ENCODE assay signal across 8 cellular contexts in genomic region chr4:39353478-39354177, GRCh38. TPM values are rescaled to one million over a fixed set of nuclear protein-coding genes. Genes with fewer than 3 reads are reported as not detected.
DNase-seq lines count a peak whose midpoint lies in the region; ATAC-seq, FAIRE-seq and TF ChIP-seq lines count a peak whose summit lies in the region.

No MANE protein-coding gene starts in this region.

- FAIRE-seq in A549 (lab: Jason Lieb, UNC), result no peak

- peak in 1 of 2 experiments; percentile 23 for DNase-seq in A549 (ENCODE audit: low read depth in 1 of 2, low spot score in 1 of 2)
- no peak for DNase-seq in PC-9
- no peak for DNase-seq in coronary artery (ENCODE audit: low spot score)
- no peak for DNase-seq in vagina (ENCODE audit: extremely low spot score in 2 of 2)
- no peak for DNase-seq in middle frontal gyrus (ENCODE audit: extremely low spot score, low spot score)

- H3K27ac ChIP-seq in A549, result peak overlapping the region; percentile 71 to 84
- peak overlapping the region; percentile 55 for H3K27ac ChIP-seq in PC-9
- peak overlapping the region; percentile 36 to 75 for H3K27ac ChIP-seq in coronary artery
- peak overlapping the region; percentile 51 for H3K27ac ChIP-seq in mesodermal cell (ENCODE audit: low read depth, low read length, severe bottlenecking)
- H3K27ac ChIP-seq in vagina, result peak overlapping the region; percentile 79

- BruUV-seq in PC-9 (replicated peaks; lab: Mats Ljungman, UMichigan), result no TSS peak

- no peaks in the 10 kb centered on the region for H3K27me3 ChIP-seq in PC-9 (ENCODE audit: insufficient read depth, low read depth)
- no peaks in the 10 kb centered on the region for H3K27me3 ChIP-seq in vagina

- no peak for TF ChIP-seq EP300 in A549 (IDR thresholded peaks at IDR 0.05)

- TF ChIP-seq POLR2A in A549 (IDR thresholded peaks at IDR 0.05; ENCODE audit: low read length) (no peak), vagina (IDR thresholded peaks at IDR 0.05) (no peak)

- H3K4me1 ChIP-seq in A549 (peaks cover 29% of the 10 kb centered on the region), PC-9 (replicated peaks; ENCODE audit: insufficient read depth) (peaks cover 19% of the 10 kb centered on the region), mesodermal cell (ENCODE audit: control insufficient read depth, insufficient read depth, low read length, poor library complexity, severe bottlenecking) (no peaks in the 10 kb centered on the region), vagina (peaks cover 34% of the 10 kb centered on the region)

- intact Hi-C loops in PC-9 (cut with micrococcal nuclease; ENCODE audit: unreplicated experiment) (no loop called here), vagina (cut with DNase I) (no loop called here)

- no peak for TF ChIP-seq RAD21 in A549 (conservative IDR thresholded peaks at IDR 0.05 in 1 of 2, IDR thresholded peaks at IDR 0.05 in 1 of 2)

- H3K9me3 ChIP-seq in A549 (no peaks in the 10 kb centered on the region), PC-9 (ENCODE audit: insufficient read depth, low read depth) (no peaks in the 10 kb centered on the region), mesodermal cell (ENCODE audit: control insufficient read depth, low read length) (no peaks in the 10 kb centered on the region), vagina (no peaks in the 10 kb centered on the region)

- peak overlapping the region; percentile 38 for H3K4me3 ChIP-seq in A549
- no peak overlapping the region for H3K4me3 ChIP-seq in PC-9
- peak overlapping the region; percentile 55 for H3K4me3 ChIP-seq in coronary artery
- H3K4me3 ChIP-seq in mesodermal cell (ENCODE audit: extremely low read depth, insufficient read depth, low read length, poor library complexity, severe bottlenecking), result no peak overlapping the region
- H3K4me3 ChIP-seq in vagina, result peak overlapping the region; percentile 36 to 38

- peaks cover 84% of the 10 kb centered on the region for H3K79me2 ChIP-seq in PC-9 (ENCODE audit: low read depth)

- 21% methylated on average over 5 of the region's 5 CpGs for WGBS in A549 (ENCODE audit: missing lambda C conversion rate)
- WGBS in mesodermal cell (ENCODE audit: insufficient coverage in 2 of 2), 2 experiments, result 85% methylated on average over 3 to 4 of the region's 5 CpGs

- POLR2A ChIA-PET in A549 (lab: Yijun Ruan, JAX), result no interaction called here
- POLR2A ChIA-PET in PC-9 (lab: Charles Lee; ENCODE audit: unreplicated experiment), result interaction anchor here (0.7 kb wide), 1 partner anchor 173 kb away, joined by 4 read pairs; no protein-coding TSS in a partner anchor

- no peak for TF ChIP-seq CTCF in A549 (IDR thresholded peaks at IDR 0.05)
- TF ChIP-seq CTCF in PC-9 (conservative IDR thresholded peaks at IDR 0.05), result no peak
- TF ChIP-seq CTCF in coronary artery (IDR thresholded peaks at IDR 0.05), result no peak
- TF ChIP-seq CTCF in vagina (IDR thresholded peaks at IDR 0.05), result no peak

- ATAC-seq in A549 (peak; percentile 54 to 70; a peak in 3 of 6 replicates), GM18858 (IDR thresholded peaks at IDR 0.05; ENCODE audit: unreplicated experiment) (peak; percentile 70), HG03025 (IDR thresholded peaks at IDR 0.05; ENCODE audit: low FRiP score, unreplicated experiment) (peak; percentile 72)

- H3K36me3 ChIP-seq in PC-9 (ENCODE audit: low read depth) (peaks cover 20% of the 10 kb centered on the region), mesodermal cell (ENCODE audit: control insufficient read depth, insufficient read depth, low read length) (peaks cover 26% of the 10 kb centered on the region), vagina (peaks cover 0 to 16% of the 10 kb centered on the region in 2 donors)

- H3K9me2 ChIP-seq in PC-9 (ENCODE audit: insufficient read depth), result no peaks in the 10 kb centered on the region

- peaks cover 20% of the 10 kb centered on the region for H4K20me1 ChIP-seq in PC-9 (ENCODE audit: insufficient read depth)

- CTCF ChIA-PET in A549 (lab: Yijun Ruan, JAX), result interaction anchor here (1.0 kb wide), 1 partner anchor 29 kb away, joined by 3 read pairs; no protein-coding TSS in a partner anchor
- CTCF ChIA-PET in PC-9 (lab: Charles Lee), result interaction anchor here (0.6 kb wide), 1 partner anchor 8 kb away, joined by 3 read pairs; no protein-coding TSS in a partner anchor

- H3F3A ChIP-seq in PC-9 (ENCODE audit: insufficient read depth, low read depth), result peaks cover 15% of the 10 kb centered on the region

- peak overlapping the region; percentile 93 for H3K4me2 ChIP-seq in A549
- peak overlapping the region; percentile 33; the same call in 1 of the 2 replicates for H3K4me2 ChIP-seq in PC-9

- H2AFZ ChIP-seq in PC-9, result no peak overlapping the region

TF ChIP-seq in A549, 52 proteins besides CTCF, POLR2A, EP300 and RAD21:
- TF ChIP-seq RNF2 (IDR thresholded peaks at IDR 0.05; ENCODE audit: borderline replicate concordance, low read depth), result no peak
- 0 out of 4 replicates have a peak, but pooled peaks of 1 of the 2 experiments have one; percentile 15 for TF ChIP-seq CEBPB (IDR thresholded peaks at IDR 0.05)
- no peak for TF ChIP-seq HMGXB4 (CRISPR knock-in tag; IDR thresholded peaks at IDR 0.05; ENCODE audit: borderline replicate concordance)
- TF ChIP-seq FOSB (CRISPR knock-in tag; IDR thresholded peaks at IDR 0.05), result no peak
- TF ChIP-seq PHF8 (IDR thresholded peaks at IDR 0.05; ENCODE audit: borderline replicate concordance, low read depth), result no peak

RNA-seq across cellular contexts. Expression of gene RFC1, which starts 12.5 kb away (rescaled TPM):
- polyA plus RNA-seq in A549 (2011; rRNA removed) (33.2 and 46.5 TPM in 2 replicates), A549 (2017; fragmentation: RNase III; extraction: RNeasy Plus Mini Kit Qiagen cat#74134 plus additional on column Dnase treatment) (24.5 to 28.1 TPM (median 25.5 TPM) in 3 replicates)
- 9.8 and 10.0 TPM in 2 replicates for polyA plus RNA-seq in A549 (2012; cell fraction: cytosol; rRNA removed)
- polyA plus RNA-seq in A549 (2012; cell fraction: nucleus; rRNA removed), result 6.6 and 9.0 TPM in 2 replicates
- 25.5 and 27.7 TPM in 2 replicates for polyA minus RNA-seq in A549 (2011; rRNA and poly(A)+ RNA removed)
- total RNA-seq in PC-9 (2021) (52.3 and 65.7 TPM in 2 replicates), vagina (33.9 TPM)
- polyA plus RNA-seq in mesodermal cell (2013, experiment 1 of 2), result 42.2 TPM
- polyA plus RNA-seq in mesodermal cell (2013, experiment 2 of 2), result 48.4 TPM

RNA-seq across cellular contexts. Expression of gene KLB, which starts 53.1 kb away (rescaled TPM):
- polyA plus RNA-seq in A549 (2011; rRNA removed) (0.87 and 0.97 TPM in 2 replicates), A549 (2017; fragmentation: RNase III; extraction: RNeasy Plus Mini Kit Qiagen cat#74134 plus additional on column Dnase treatment) (0.49 to 0.57 TPM (median 0.51 TPM) in 3 replicates)
- polyA plus RNA-seq in A549 (2012; cell fraction: cytosol; rRNA removed), result 0.17 and 0.26 TPM in 2 replicates
- polyA plus RNA-seq in A549 (2012; cell fraction: nucleus; rRNA removed), result 0.51 and 0.62 TPM in 2 replicates
- 0.45 and 0.49 TPM in 2 replicates for polyA minus RNA-seq in A549 (2011; rRNA and poly(A)+ RNA removed)
- total RNA-seq in PC-9 (2021) (not detected in 2 replicates), vagina (1.2 TPM)
- not detected for polyA plus RNA-seq in mesodermal cell (2013, experiment 1 of 2)
- polyA plus RNA-seq in mesodermal cell (2013, experiment 2 of 2), result not detected

Comparison
In these comparisons a context has a peak if more than half of its experiments do, and no peak if none do; other contexts are left out.
1. H3K4me3 ChIP-seq: peak in A549 (single experiment), coronary artery (single experiment) and vagina (2 of 2); none in PC-9 (single experiment) and mesodermal cell (single experiment).
2. Peak in every context shown above with its lines, with median percentiles within 50 percentile points of each other: ATAC-seq and H3K27ac ChIP-seq.